ENCODE assay signal across 8 cellular contexts in the genomic region with DNA sequence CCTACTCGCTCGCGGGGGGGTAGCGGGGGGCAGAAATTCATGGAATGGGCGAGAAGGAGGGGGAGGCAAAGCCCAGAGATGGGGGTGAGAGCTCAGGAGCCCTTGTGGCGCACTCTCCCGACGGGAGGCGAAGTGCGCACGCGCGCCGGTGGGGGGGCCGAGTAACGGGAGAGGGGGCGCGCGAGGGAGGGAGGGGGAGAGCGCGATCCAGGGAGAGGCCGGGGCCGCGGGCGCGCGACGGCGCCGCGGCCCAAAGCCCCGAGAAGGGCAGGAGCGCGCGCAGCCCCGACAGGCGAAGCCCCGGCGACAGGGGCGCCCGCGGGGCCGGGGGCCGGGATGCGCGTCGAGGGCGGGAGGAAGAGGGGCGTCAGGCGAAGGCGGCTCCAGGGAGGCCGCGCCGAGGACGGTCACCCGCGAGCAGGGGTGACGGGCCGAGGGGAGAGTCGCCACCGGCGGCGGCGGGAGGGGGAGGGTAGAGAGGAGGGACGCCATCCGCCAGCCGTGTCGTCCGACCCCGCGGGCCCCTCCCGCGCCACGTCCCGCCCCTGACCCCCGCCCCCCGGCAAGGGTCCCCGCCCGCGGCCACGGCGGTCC. TPM values are rescaled to one million over a fixed set of nuclear protein-coding genes. Genes with fewer than 3 reads are reported as not detected.
A peak's percentile ranks its signal among the peaks of the same experiment; 100 is the strongest.
DNase-seq lines count a peak whose midpoint lies in the region; ATAC-seq and TF ChIP-seq lines count a peak whose summit lies in the region.

No MANE protein-coding gene starts in this region.

- WGBS in endodermal cell (ENCODE audit: insufficient coverage in 1 of 2, insufficient read length in 1 of 2), 2 experiments, result 0% methylated on average over 1 to 37 of the region's 82 CpGs

- peak overlapping the region; percentile 41 for H3K9ac ChIP-seq in endodermal cell (ENCODE audit: extremely low read depth, low read length, poor library complexity, severe bottlenecking)

- DNase-seq in AG08396 (ENCODE audit: low spot score) (peak; percentile 90), NCI-H526 (lab: John Stamatoyannopoulos, UW) (peak; percentile 35 to 84), endodermal cell (peak; percentile 79), mesothelial cell of epicardium (ENCODE audit: low spot score in 2 of 2, unreplicated experiment in 2 of 2) (peak; percentile 77 to 78)
- peak; percentile 38 for DNase-seq in activated CD8-positive, alpha-beta memory T cell treated with anti-CD3 and anti-CD28 coated beads, Interleukin-2, amount 50 U/mL, for 1 hour (ENCODE audit: extremely low read depth)
- DNase-seq in stimulated activated CD8-positive, alpha-beta memory T cell treated with anti-CD3 and anti-CD28 coated beads, Interleukin-15, amount 100 ng/mL, for 48 hours (ENCODE audit: low read depth in 2 of 2), result peak; percentile 38 to 49

- H3K4me3 Mint-ChIP-seq in endodermal cell (peak overlapping the region; percentile 71), mesothelial cell of epicardium (peak overlapping the region; percentile 76)

- H3K27me3 Mint-ChIP-seq in endodermal cell (ENCODE audit: insufficient read depth) (no peaks in the 10 kb centered on the region), mesothelial cell of epicardium (ENCODE audit: low read depth) (peaks cover 3% of the 10 kb centered on the region)

- H3K27me3 ChIP-seq in endodermal cell (ENCODE audit: control insufficient read depth, insufficient read depth, low read length, poor library complexity, severe bottlenecking), result no peaks in the 10 kb centered on the region

- peak overlapping the region; percentile 88 for H3K4me3 ChIP-seq in endodermal cell (ENCODE audit: low read length)

- H3K4me1 Mint-ChIP-seq in endodermal cell (peaks cover 41% of the 10 kb centered on the region), mesothelial cell of epicardium (peaks cover 43% of the 10 kb centered on the region)

- no peaks in the 10 kb centered on the region for H3K36me3 ChIP-seq in endodermal cell (ENCODE audit: control insufficient read depth, insufficient read depth, low read length)

- H3K27ac Mint-ChIP-seq in endodermal cell (peak overlapping the region; percentile 39), mesothelial cell of epicardium (peak overlapping the region; percentile 89)

- ATAC-seq in GM18873 (IDR thresholded peaks at IDR 0.05; ENCODE audit: low FRiP score, unreplicated experiment) (peak; percentile 6), HG03159 (IDR thresholded peaks at IDR 0.05; ENCODE audit: unreplicated experiment) (peak; percentile 28)

- no peaks in the 10 kb centered on the region for H3K9me3 ChIP-seq in endodermal cell (ENCODE audit: control insufficient read depth, low read length)

- H3K36me3 Mint-ChIP-seq in endodermal cell (ENCODE audit: low read depth), result peaks cover 4% of the 10 kb centered on the region
- H3K36me3 Mint-ChIP-seq in mesothelial cell of epicardium, result no peaks in the 10 kb centered on the region

- H3K4me1 ChIP-seq in endodermal cell (ENCODE audit: control insufficient read depth, insufficient read depth, low read length), result no peaks in the 10 kb centered on the region

- no peak for TF ChIP-seq CTCF in endodermal cell (conservative IDR thresholded peaks at IDR 0.05)
- no peak for TF ChIP-seq CTCF in mesothelial cell of epicardium (IDR thresholded peaks at IDR 0.05; ENCODE audit: unreplicated experiment)

- H3K9me3 Mint-ChIP-seq in endodermal cell, result peaks cover 61% of the 10 kb centered on the region
- peaks cover 4% of the 10 kb centered on the region for H3K9me3 Mint-ChIP-seq in mesothelial cell of epicardium

- H3K27ac ChIP-seq in endodermal cell (ENCODE audit: low read depth, low read length), result peak overlapping the region; percentile 72

RNA-seq across cellular contexts. Expression of a gene that starts 0.4 kb away (rescaled TPM):
- 10 to 100 TPM; 34.4 to 35.3 TPM for total RNA-seq in endodermal cell
- 29.4 TPM for polyA plus RNA-seq in endodermal cell (2013, experiment 1 of 2)
- 27.3 TPM for polyA plus RNA-seq in endodermal cell (2013, experiment 2 of 2)
- total RNA-seq in mesothelial cell of epicardium, result 49.4 to 57.8 TPM (median 56.2 TPM) in 3 replicates

RNA-seq across cellular contexts. Expression of a gene that starts 46.9 kb away (rescaled TPM):
- total RNA-seq in endodermal cell (not detected), mesothelial cell of epicardium (not detected in 3 replicates)
- not detected for polyA plus RNA-seq in endodermal cell (2013, experiment 1 of 2)
- not detected for polyA plus RNA-seq in endodermal cell (2013, experiment 2 of 2)

Comparison
In these comparisons a context has a peak if more than half of its experiments do, and no peak if none do; other contexts are left out.
1. Peak in every context shown above with its lines: DNase-seq, ATAC-seq, H3K4me3 ChIP-seq and H3K27ac ChIP-seq.
2. DNase-seq: peak in every context shown above with its lines; median percentile 90 in AG08396; 79 in endodermal cell; 78 in mesothelial cell of epicardium; 60 in NCI-H526; 44 in stimulated activated CD8-positive, alpha-beta memory T cell treated with anti-CD3 and anti-CD28 coated beads, Interleukin-15, amount 100 ng/mL, for 48 hours; 38 in activated CD8-positive, alpha-beta memory T cell treated with anti-CD3 and anti-CD28 coated beads, Interleukin-2, amount 50 U/mL, for 1 hour.